Comparison of ENCODE assay signal across 39 cellular contexts in the genomic region with DNA sequence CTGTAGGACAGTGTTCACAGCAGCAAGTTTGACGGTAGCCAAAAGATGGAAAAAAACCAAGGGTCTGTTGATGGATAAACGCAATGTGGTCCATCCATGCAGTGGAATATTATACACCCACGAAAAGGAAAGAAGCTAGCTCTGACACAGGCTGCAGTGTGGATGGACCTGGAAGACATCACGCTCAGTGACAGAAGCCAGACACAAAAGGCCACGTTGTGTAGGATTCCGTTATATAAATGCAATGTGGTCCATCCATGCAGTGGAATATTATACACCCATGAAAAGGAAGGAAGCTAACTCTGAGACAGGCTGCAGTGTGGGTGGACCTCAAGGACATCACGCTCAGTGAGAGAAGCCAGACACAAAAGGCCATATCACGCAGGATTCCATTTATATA.
"Had no signal": no experiment of that assay in that cellular context is flagged by ENCODE, and none has a peak within 500 bp of the region (broad histone marks: within the 10 kb centered on the region; RNA-seq: fewer than 3 reads in every experiment).

No MANE protein-coding gene starts in this region.

- H3K27ac ChIP-seq: adrenal gland, ascending aorta, body of pancreas, brain microvascular endothelial cell, breast epithelium, cardiac muscle cell had no signal

- H3K4me1 ChIP-seq: adrenal gland, ascending aorta, body of pancreas, breast epithelium had no signal

- H3K27me3 ChIP-seq: adrenal gland, ascending aorta, body of pancreas, brain microvascular endothelial cell, cardiac muscle cell had no signal

- H3K9me3 Mint-ChIP-seq: activated naive CD4-positive, alpha-beta T cell treated with anti-CD3 and anti-CD28 coated beads, Interleukin-2, amount 50 U/mL, for 24 hours had no signal

- H3K27ac Mint-ChIP-seq: activated naive CD4-positive, alpha-beta T cell treated with anti-CD3 and anti-CD28 coated beads for 36 hours; activated naive CD4-positive, alpha-beta T cell treated with anti-CD3 and anti-CD28 coated beads, Interleukin-2, amount 10 ng/mL, durations not matched to agents 7 days and 5 days; activated naive CD4-positive, alpha-beta T cell treated with anti-CD3 and anti-CD28 coated beads, Interleukin-2, amount 50 U/mL, for 24 hours; activated naive CD4-positive, alpha-beta T cell treated with anti-CD3 and anti-CD28 coated beads, Interleukin-2, amount 50 U/mL, for 72 hours; activated naive CD8-positive, alpha-beta T cell; activated naive CD8-positive, alpha-beta T cell treated with anti-CD3 and anti-CD28 coated beads for 36 hours; activated naive CD8-positive, alpha-beta T cell treated with anti-CD3 and anti-CD28 coated beads, Interleukin-2, amount 10 ng/mL, durations not matched to agents 7 days and 5 days; activated naive CD8-positive, alpha-beta T cell treated with anti-CD3 and anti-CD28 coated beads, Interleukin-2, amount 50 U/mL, for 24 hours; activated T-cell treated with anti-CD3 and anti-CD28 coated beads, Interleukin-2, amount 50 U/mL, for 24 hours; activated T-cell treated with anti-CD3 and anti-CD28 coated beads, Interleukin-2, amount 50 U/mL, for 72 hours; activated T-helper 1 cell treated with anti-CD3 and anti-CD28 coated beads, Interleukin-12 subunit alpha, Interleukin-12 subunit beta, Interleukin-2, Interleukin-4 antibody, amounts not matched to agents 30 ng/mL and 10 ng/mL and 1 ng/mL, durations not matched to agents 14 hours and 24 hours and 36 hours; activated T-helper 17 cell treated with anti-CD3 and anti-CD28 coated beads, Interleukin-2, amount 50 U/mL, for 72 hours; activated T-helper 2 cell treated with anti-CD3 and anti-CD28 coated beads, Interferon-gamma antibody, Interleukin-2, Interleukin-4, amounts not matched to agents 10 μg/mL and 5 μg/mL and 100 μg/mL, durations not matched to agents 14 hours and 24 hours and 36 hours; brain had no signal

- H3K4me3 Mint-ChIP-seq: activated naive CD4-positive, alpha-beta T cell treated with anti-CD3 and anti-CD28 coated beads for 36 hours; activated naive CD4-positive, alpha-beta T cell treated with anti-CD3 and anti-CD28 coated beads, Interleukin-2, amount 10 ng/mL, durations not matched to agents 7 days and 5 days; activated naive CD4-positive, alpha-beta T cell treated with anti-CD3 and anti-CD28 coated beads, Interleukin-2, amount 50 U/mL, for 24 hours; activated naive CD8-positive, alpha-beta T cell; activated naive CD8-positive, alpha-beta T cell treated with anti-CD3 and anti-CD28 coated beads for 36 hours; activated naive CD8-positive, alpha-beta T cell treated with anti-CD3 and anti-CD28 coated beads, Interleukin-2, amount 10 ng/mL, durations not matched to agents 7 days and 5 days; activated naive CD8-positive, alpha-beta T cell treated with anti-CD3 and anti-CD28 coated beads, Interleukin-2, amount 50 U/mL, for 24 hours; activated T-cell treated with anti-CD3 and anti-CD28 coated beads, Interleukin-2, amount 50 U/mL, for 24 hours; activated T-cell treated with anti-CD3 and anti-CD28 coated beads, Interleukin-2, amount 50 U/mL, for 4 hours; activated T-cell treated with anti-CD3 and anti-CD28 coated beads, Interleukin-2, amount 50 U/mL, for 72 hours; activated T-helper 1 cell treated with anti-CD3 and anti-CD28 coated beads, Interleukin-12 subunit alpha, Interleukin-12 subunit beta, Interleukin-2, Interleukin-4 antibody, amounts not matched to agents 30 ng/mL and 10 ng/mL and 1 ng/mL, durations not matched to agents 14 hours and 24 hours and 36 hours; activated T-helper 17 cell treated with anti-CD3 and anti-CD28 coated beads, Interleukin-2, amount 50 U/mL, for 72 hours; brain; central memory CD8-positive, alpha-beta T cell had no signal

- H3K9me3 ChIP-seq: adrenal gland, ascending aorta, body of pancreas had no signal

- H3K36me3 Mint-ChIP-seq: activated naive CD4-positive, alpha-beta T cell treated with anti-CD3 and anti-CD28 coated beads, Interleukin-2, amount 10 ng/mL, durations not matched to agents 7 days and 5 days; activated naive CD8-positive, alpha-beta T cell treated with anti-CD3 and anti-CD28 coated beads, Interleukin-2, amount 10 ng/mL, durations not matched to agents 7 days and 5 days; brain had no signal

- H3K4me3 ChIP-seq: adrenal gland, ascending aorta, body of pancreas, breast epithelium, cardiac muscle cell had no signal

- DNase-seq: activated effector memory CD4-positive, alpha-beta T cell treated with anti-CD3 and anti-CD28 coated beads, Interleukin-2, amount 50 U/mL, for 16 hours; activated effector memory CD4-positive, alpha-beta T cell treated with Interleukin-2 at 50 U/mL for 16 hours; activated gamma-delta T cell; activated gamma-delta T cell treated with Interleukin-2 at 50 U/mL for 16 hours; activated naive CD4-positive, alpha-beta T cell; activated naive CD4-positive, alpha-beta T cell treated with anti-CD3 and anti-CD28 coated beads for 36 hours; activated naive CD4-positive, alpha-beta T cell treated with anti-CD3 and anti-CD28 coated beads, Interleukin-2, amount 10 ng/mL, durations not matched to agents 7 days and 5 days; activated naive CD4-positive, alpha-beta T cell treated with anti-CD3 and anti-CD28 coated beads, Interleukin-2, amount 50 U/mL, for 16 hours; activated naive CD4-positive, alpha-beta T cell treated with Interleukin-2 at 50 U/mL for 16 hours; activated naive CD8-positive, alpha-beta T cell treated with anti-CD3 and anti-CD28 coated beads for 36 hours; activated naive CD8-positive, alpha-beta T cell treated with anti-CD3 and anti-CD28 coated beads, Interleukin-2, amount 10 ng/mL, durations not matched to agents 7 days and 5 days; activated naive CD8-positive, alpha-beta T cell treated with anti-CD3 and anti-CD28 coated beads, Interleukin-2, amount 50 U/mL, for 24 hours; activated T-cell treated with anti-CD3 and anti-CD28 coated beads, Interleukin-2, amount 50 U/mL, for 24 hours; activated T-cell treated with anti-CD3 and anti-CD28 coated beads, Interleukin-2, amount 50 U/mL, for 4 hours; activated T-cell treated with anti-CD3 and anti-CD28 coated beads, Interleukin-2, amount 50 U/mL, for 48 hours; activated T-cell treated with anti-CD3 and anti-CD28 coated beads, Interleukin-2, amount 50 U/mL, for 72 hours; adrenal gland; amniotic stem cell; amygdala; anterior cingulate cortex; aorta; body of pancreas; brain microvascular endothelial cell; caudate nucleus; central memory CD4-positive, alpha-beta T cell; cerebellar nuclear complex had no signal

- FAIRE-seq: astrocyte, bronchial epithelial cell had no signal

- ATAC-seq: activated naive CD4-positive, alpha-beta T cell treated with anti-CD3 and anti-CD28 coated beads, Interleukin-2, amount 50 U/mL, for 72 hours; activated naive CD8-positive, alpha-beta T cell treated with anti-CD3 and anti-CD28 coated beads, Interleukin-2, amount 50 U/mL, for 24 hours; activated T-cell treated with anti-CD3 and anti-CD28 coated beads, Interleukin-2, amount 50 U/mL, for 4 hours; activated T-cell treated with anti-CD3 and anti-CD28 coated beads, Interleukin-2, amount 50 U/mL, for 72 hours; activated T-helper 17 cell treated with anti-CD3 and anti-CD28 coated beads, Interleukin-2, amount 50 U/mL, for 72 hours; body of pancreas had no signal

- H3K36me3 ChIP-seq: adrenal gland, ascending aorta, brain microvascular endothelial cell, breast epithelium, cardiac muscle cell had no signal

- H3K4me1 Mint-ChIP-seq: activated naive CD4-positive, alpha-beta T cell treated with anti-CD3 and anti-CD28 coated beads, Interleukin-2, amount 10 ng/mL, durations not matched to agents 7 days and 5 days; activated naive CD4-positive, alpha-beta T cell treated with anti-CD3 and anti-CD28 coated beads, Interleukin-2, amount 50 U/mL, for 24 hours; activated naive CD8-positive, alpha-beta T cell treated with anti-CD3 and anti-CD28 coated beads for 36 hours; activated naive CD8-positive, alpha-beta T cell treated with anti-CD3 and anti-CD28 coated beads, Interleukin-2, amount 10 ng/mL, durations not matched to agents 7 days and 5 days; activated naive CD8-positive, alpha-beta T cell treated with anti-CD3 and anti-CD28 coated beads, Interleukin-2, amount 50 U/mL, for 24 hours; activated T-helper 17 cell treated with anti-CD3 and anti-CD28 coated beads, Interleukin-2, amount 50 U/mL, for 72 hours; central memory CD8-positive, alpha-beta T cell had no signal

- H3K27me3 Mint-ChIP-seq: activated naive CD4-positive, alpha-beta T cell treated with anti-CD3 and anti-CD28 coated beads, Interleukin-2, amount 10 ng/mL, durations not matched to agents 7 days and 5 days; activated naive CD4-positive, alpha-beta T cell treated with anti-CD3 and anti-CD28 coated beads, Interleukin-2, amount 50 U/mL, for 24 hours; activated naive CD8-positive, alpha-beta T cell treated with anti-CD3 and anti-CD28 coated beads, Interleukin-2, amount 10 ng/mL, durations not matched to agents 7 days and 5 days; activated T-helper 17 cell treated with anti-CD3 and anti-CD28 coated beads, Interleukin-2, amount 50 U/mL, for 72 hours; central memory CD8-positive, alpha-beta T cell had no signal
